ENCODE assay signal across 8 cellular contexts in the genomic region with DNA sequence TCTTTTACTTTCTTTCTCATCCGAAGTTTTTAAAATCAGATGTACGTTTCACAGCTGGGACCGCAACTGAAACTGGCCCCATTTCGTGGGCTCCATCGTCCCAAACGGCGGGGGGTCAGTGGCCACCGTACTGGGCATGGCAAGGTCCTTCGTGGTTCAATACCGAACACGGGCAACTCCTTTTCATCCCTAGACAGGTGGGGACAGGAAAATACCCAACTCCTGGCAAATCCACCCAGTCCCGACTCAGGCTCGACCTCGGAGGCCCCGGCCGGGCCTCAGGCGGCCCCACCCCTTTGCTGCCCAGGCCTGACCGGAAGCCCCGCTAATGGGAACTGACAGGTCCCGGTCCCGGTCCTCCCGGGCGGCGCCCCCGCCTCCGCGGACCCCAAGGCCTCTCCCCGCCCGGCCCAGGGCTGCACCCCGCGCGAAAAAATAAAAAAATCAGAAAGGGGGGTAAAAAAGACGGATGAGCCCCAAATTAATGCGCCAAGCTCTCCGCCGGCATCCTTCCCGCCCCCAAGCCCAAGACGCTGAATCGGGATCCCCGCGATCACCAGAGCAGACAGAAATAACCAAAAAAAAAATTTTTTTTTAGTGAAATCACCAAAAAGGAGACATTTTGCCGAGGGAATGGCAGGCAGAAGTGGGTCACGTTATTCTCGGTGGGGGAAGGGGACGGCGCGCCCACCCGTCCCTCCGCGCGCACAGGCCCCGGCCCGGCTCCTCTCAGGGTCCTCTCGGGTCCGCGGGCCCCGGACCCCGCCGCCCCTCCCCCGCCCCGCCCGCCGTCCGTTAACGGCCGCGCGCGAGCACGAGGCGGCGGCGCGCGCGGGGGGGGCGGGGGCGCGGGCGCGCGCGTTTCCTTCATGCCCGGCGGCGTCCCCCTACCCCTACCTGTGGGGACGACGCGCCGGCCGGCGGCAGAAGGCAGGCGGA. TPM values are rescaled to one million over a fixed set of nuclear protein-coding genes. Genes with fewer than 3 reads are reported as not detected.
A peak's percentile ranks its signal among the peaks of the same experiment; 100 is the strongest.
DNase-seq lines count a peak whose midpoint lies in the region; ATAC-seq and TF ChIP-seq lines count a peak whose summit lies in the region.

No MANE protein-coding gene starts in this region.

- H3K4me3 ChIP-seq in MM.1S (ENCODE audit: low read length) = peak overlapping the region; percentile 82
- peak overlapping the region; percentile 83 to 87 for H3K4me3 ChIP-seq in neutrophil (ENCODE audit: low read depth in 1 of 2, low read length in 1 of 2)

- H3K9ac ChIP-seq in MM.1S (ENCODE audit: low read length) = peak overlapping the region; percentile 96

- H3K27ac ChIP-seq in MM.1S (ENCODE audit: low read length) (peak overlapping the region; percentile 77), neutrophil (peak overlapping the region; percentile 96)

- intact Hi-C loops in Right ventricle myocardium inferior (cut with DNase I) = loop anchor here (5.0 to 10.0 kb wide), 4 partner anchors 54 to 832 kb away; a partner anchor contains a TSS

- ATAC-seq in GM21381 (IDR thresholded peaks at IDR 0.05; ENCODE audit: unreplicated experiment) (peak; percentile 13), Right ventricle myocardium inferior (peak; percentile 42)
- peak; percentile 0 for ATAC-seq in activated naive CD8-positive, alpha-beta T cell treated with anti-CD3 and anti-CD28 coated beads, Interleukin-2, amount 10 ng/mL, durations not matched to agents 7 days and 5 days (ENCODE audit: low read depth)

- H3F3A ChIP-seq in MM.1S (ENCODE audit: insufficient read depth, low read length) = peaks cover 27% of the 10 kb centered on the region

- H3K27me3 ChIP-seq in MM.1S (replicated peaks; ENCODE audit: insufficient read depth, low read length) (no peaks in the 10 kb centered on the region), neutrophil (no peaks in the 10 kb centered on the region)

- H3K9me3 ChIP-seq in MM.1S (replicated peaks; ENCODE audit: insufficient read depth, low read length) = no peaks in the 10 kb centered on the region
- H3K9me3 ChIP-seq in neutrophil = no peaks in the 10 kb centered on the region

- H3K4me1 Mint-ChIP-seq in activated naive CD8-positive, alpha-beta T cell treated with anti-CD3 and anti-CD28 coated beads, Interleukin-2, amount 10 ng/mL, durations not matched to agents 7 days and 5 days = peaks cover 63% of the 10 kb centered on the region

- no peak for TF ChIP-seq CTCF in MM.1S (IDR thresholded peaks at IDR 0.05; ENCODE audit: low read length)
- no peak for TF ChIP-seq CTCF in neutrophil (IDR thresholded peaks at IDR 0.05)

- H2AFZ ChIP-seq in MM.1S (ENCODE audit: low read length) = 0 out of 2 replicates have a peak overlapping the region, but pooled peaks have one; percentile 16

- H3K36me3 ChIP-seq in MM.1S (replicated peaks; ENCODE audit: insufficient read depth, low read length) = no peaks in the 10 kb centered on the region; the same call in 1 of the 2 replicates
- no peaks in the 10 kb centered on the region for H3K36me3 ChIP-seq in neutrophil

- peak overlapping the region; percentile 89 for H3K4me3 Mint-ChIP-seq in activated naive CD8-positive, alpha-beta T cell treated with anti-CD3 and anti-CD28 coated beads, Interleukin-2, amount 10 ng/mL, durations not matched to agents 7 days and 5 days

- H3K4me1 ChIP-seq in MM.1S (ENCODE audit: low read length) = peaks cover 20% of the 10 kb centered on the region
- H3K4me1 ChIP-seq in neutrophil (ENCODE audit: control insufficient read depth in 1 of 2, insufficient read depth in 1 of 2, low read depth in 1 of 2, low read length in 1 of 2) = peaks cover 58 to 72% of the 10 kb centered on the region in 2 experiments

- H4K20me1 ChIP-seq in MM.1S (ENCODE audit: insufficient read depth, low read length) = peaks cover 16% of the 10 kb centered on the region

- peaks cover 18% of the 10 kb centered on the region for H3K36me3 Mint-ChIP-seq in activated naive CD8-positive, alpha-beta T cell treated with anti-CD3 and anti-CD28 coated beads, Interleukin-2, amount 10 ng/mL, durations not matched to agents 7 days and 5 days

- H3K9me3 Mint-ChIP-seq in activated naive CD8-positive, alpha-beta T cell treated with anti-CD3 and anti-CD28 coated beads, Interleukin-2, amount 10 ng/mL, durations not matched to agents 7 days and 5 days = no peaks in the 10 kb centered on the region

- H3K4me2 ChIP-seq in MM.1S (ENCODE audit: low read depth, low read length) = peak overlapping the region; percentile 95

- H3K9me2 ChIP-seq in MM.1S (replicated peaks; ENCODE audit: insufficient read depth, low read length) = no peaks in the 10 kb centered on the region

- peak overlapping the region; percentile 88 for H3K27ac Mint-ChIP-seq in activated naive CD8-positive, alpha-beta T cell treated with anti-CD3 and anti-CD28 coated beads, Interleukin-2, amount 10 ng/mL, durations not matched to agents 7 days and 5 days

- peaks cover 81% of the 10 kb centered on the region for H3K79me2 ChIP-seq in MM.1S (ENCODE audit: low read length)

- no peaks in the 10 kb centered on the region for H3K27me3 Mint-ChIP-seq in activated naive CD8-positive, alpha-beta T cell treated with anti-CD3 and anti-CD28 coated beads, Interleukin-2, amount 10 ng/mL, durations not matched to agents 7 days and 5 days

- DNase-seq in C1 segment of cervical spinal cord (lab: John Stamatoyannopoulos, UW) (peak in 9 of 14 donors; percentile 10 to 61 (median 29)), MM.1S (peak; percentile 40), Right ventricle myocardium inferior (ENCODE audit: missing footprints) (peak; percentile 79), NCI-H2107 (lab: John Stamatoyannopoulos, UW) (no peak), cerebellar cortex (ENCODE audit: low spot score) (no peak)
- peak; percentile 54 for DNase-seq in activated naive CD8-positive, alpha-beta T cell treated with anti-CD3 and anti-CD28 coated beads, Interleukin-2, amount 10 ng/mL, durations not matched to agents 7 days and 5 days

- POLR2A ChIA-PET in activated naive CD8-positive, alpha-beta T cell treated with anti-CD3 and anti-CD28 coated beads, Interleukin-2, amount 10 ng/mL, durations not matched to agents 7 days and 5 days (lab: Charles Lee) = interaction anchor here (0.8 to 3.5 kb wide), 15 partner anchors 9 to 284 kb away, joined by 3 to 36 read pairs (median 4); a partner anchor contains a TSS

RNA-seq across cellular contexts. Expression of a gene that starts 0.6 kb away (rescaled TPM):
- 10 to 100 TPM; 73.1 to 82.5 TPM for total RNA-seq in activated naive CD8-positive, alpha-beta T cell treated with anti-CD3 and anti-CD28 coated beads, Interleukin-2, amount 10 ng/mL, durations not matched to agents 7 days and 5 days
- 22.6 TPM for total RNA-seq in Right ventricle myocardium inferior

RNA-seq across cellular contexts. Expression of a gene that starts 53.8 kb away (rescaled TPM):
- total RNA-seq in activated naive CD8-positive, alpha-beta T cell treated with anti-CD3 and anti-CD28 coated beads, Interleukin-2, amount 10 ng/mL, durations not matched to agents 7 days and 5 days = 10 to 100 TPM; 30.7 to 38.3 TPM
- 20.3 TPM for total RNA-seq in Right ventricle myocardium inferior

RNA-seq across cellular contexts. Expression of a gene that starts 54.8 kb away (rescaled TPM):
- 100 to 1,000 TPM; 159 to 165 TPM for total RNA-seq in activated naive CD8-positive, alpha-beta T cell treated with anti-CD3 and anti-CD28 coated beads, Interleukin-2, amount 10 ng/mL, durations not matched to agents 7 days and 5 days
- 111 TPM for total RNA-seq in Right ventricle myocardium inferior

Comparison
In these comparisons a context has a peak if more than half of its experiments do, and no peak if none do; other contexts are left out.
1. DNase-seq: peak in C1 segment of cervical spinal cord (9 of 14), MM.1S (single experiment), activated naive CD8-positive, alpha-beta T cell treated with anti-CD3 and anti-CD28 coated beads, Interleukin-2, amount 10 ng/mL, durations not matched to agents 7 days and 5 days (single experiment) and Right ventricle myocardium inferior (single experiment); none in NCI-H2107 (single experiment) and cerebellar cortex (single experiment).
2. Peak in every context shown above with its lines, with median percentiles within 50 percentile points of each other: ATAC-seq.